In the genomic region with DNA sequence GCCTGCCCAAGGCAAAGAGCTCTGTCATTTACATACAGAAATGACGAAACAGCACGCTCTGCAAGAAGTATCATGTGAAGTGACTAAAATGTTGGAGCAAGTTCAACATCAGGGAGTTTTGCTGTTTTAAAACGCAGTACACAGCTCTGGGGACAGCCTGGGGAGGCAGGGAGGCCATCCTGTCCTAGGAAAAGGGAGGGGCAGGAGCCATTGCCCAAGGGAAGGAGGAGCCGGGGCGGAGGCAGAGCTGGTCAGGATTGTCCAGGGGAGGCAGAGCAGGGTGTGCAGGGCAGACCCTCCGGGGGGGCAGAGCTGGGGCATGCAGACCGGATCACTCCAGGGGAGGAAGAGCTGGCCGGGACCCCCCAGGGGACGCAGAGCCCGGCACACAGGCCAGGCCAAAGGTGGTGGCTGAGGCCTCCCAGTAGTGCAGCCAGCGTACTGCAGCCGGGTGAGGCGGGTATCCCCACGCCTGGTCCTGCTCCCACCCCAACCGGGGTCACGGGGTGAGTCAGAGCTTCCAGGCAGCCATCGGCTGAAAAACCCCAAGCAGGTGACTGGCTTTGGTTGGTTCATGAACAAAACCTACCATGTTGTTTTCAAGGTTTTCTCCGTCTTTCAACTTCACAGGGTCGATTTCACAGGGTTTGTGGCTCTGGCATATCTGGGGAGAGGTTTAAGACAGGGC, we compare ENCODE assay signal across 2 cellular contexts.
TF ChIP-seq lines count a peak whose summit lies in the region.

No MANE protein-coding gene starts in this region.

TF ChIP-seq in GM23338, 12 proteins besides CTCF, POLR2A, EP300 and RAD21 (continued from another document):
- TF ChIP-seq, protein P1, sequence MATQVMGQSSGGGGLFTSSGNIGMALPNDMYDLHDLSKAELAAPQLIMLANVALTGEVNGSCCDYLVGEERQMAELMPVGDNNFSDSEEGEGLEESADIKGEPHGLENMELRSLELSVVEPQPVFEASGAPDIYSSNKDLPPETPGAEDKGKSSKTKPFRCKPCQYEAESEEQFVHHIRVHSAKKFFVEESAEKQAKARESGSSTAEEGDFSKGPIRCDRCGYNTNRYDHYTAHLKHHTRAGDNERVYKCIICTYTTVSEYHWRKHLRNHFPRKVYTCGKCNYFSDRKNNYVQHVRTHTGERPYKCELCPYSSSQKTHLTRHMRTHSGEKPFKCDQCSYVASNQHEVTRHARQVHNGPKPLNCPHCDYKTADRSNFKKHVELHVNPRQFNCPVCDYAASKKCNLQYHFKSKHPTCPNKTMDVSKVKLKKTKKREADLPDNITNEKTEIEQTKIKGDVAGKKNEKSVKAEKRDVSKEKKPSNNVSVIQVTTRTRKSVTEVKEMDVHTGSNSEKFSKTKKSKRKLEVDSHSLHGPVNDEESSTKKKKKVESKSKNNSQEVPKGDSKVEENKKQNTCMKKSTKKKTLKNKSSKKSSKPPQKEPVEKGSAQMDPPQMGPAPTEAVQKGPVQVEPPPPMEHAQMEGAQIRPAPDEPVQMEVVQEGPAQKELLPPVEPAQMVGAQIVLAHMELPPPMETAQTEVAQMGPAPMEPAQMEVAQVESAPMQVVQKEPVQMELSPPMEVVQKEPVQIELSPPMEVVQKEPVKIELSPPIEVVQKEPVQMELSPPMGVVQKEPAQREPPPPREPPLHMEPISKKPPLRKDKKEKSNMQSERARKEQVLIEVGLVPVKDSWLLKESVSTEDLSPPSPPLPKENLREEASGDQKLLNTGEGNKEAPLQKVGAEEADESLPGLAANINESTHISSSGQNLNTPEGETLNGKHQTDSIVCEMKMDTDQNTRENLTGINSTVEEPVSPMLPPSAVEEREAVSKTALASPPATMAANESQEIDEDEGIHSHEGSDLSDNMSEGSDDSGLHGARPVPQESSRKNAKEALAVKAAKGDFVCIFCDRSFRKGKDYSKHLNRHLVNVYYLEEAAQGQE (IDR thresholded peaks at IDR 0.05; ENCODE audit: unreplicated experiment): no peak
- TF ChIP-seq STAT1 (IDR thresholded peaks at IDR 0.05; ENCODE audit: unreplicated experiment) (no peak), EZH2 (IDR thresholded peaks at IDR 0.05; ENCODE audit: low read depth, unreplicated experiment) (no peak), ZNF114 (CRISPR knock-in tag; IDR thresholded peaks at IDR 0.05) (no peak), NANOG (IDR thresholded peaks at IDR 0.05; ENCODE audit: borderline replicate concordance) (no peak), POLR2AphosphoS5 (IDR thresholded peaks at IDR 0.05; ENCODE audit: low read depth) (no peak)

TF ChIP-seq in WTC11, 78 proteins besides CTCF, POLR2A, EP300 and RAD21 (continued from another document):
- TF ChIP-seq IRF2 (CRISPR knock-in tag; IDR thresholded peaks at IDR 0.05; ENCODE audit: borderline replicate concordance, low read depth) (no peak), SMAD3 (CRISPR knock-in tag; IDR thresholded peaks at IDR 0.05; ENCODE audit: borderline replicate concordance) (no peak), RORB (CRISPR knock-in tag; IDR thresholded peaks at IDR 0.05) (no peak), TP53 (CRISPR knock-in tag; IDR thresholded peaks at IDR 0.05) (no peak)
- TF ChIP-seq, protein P2, sequence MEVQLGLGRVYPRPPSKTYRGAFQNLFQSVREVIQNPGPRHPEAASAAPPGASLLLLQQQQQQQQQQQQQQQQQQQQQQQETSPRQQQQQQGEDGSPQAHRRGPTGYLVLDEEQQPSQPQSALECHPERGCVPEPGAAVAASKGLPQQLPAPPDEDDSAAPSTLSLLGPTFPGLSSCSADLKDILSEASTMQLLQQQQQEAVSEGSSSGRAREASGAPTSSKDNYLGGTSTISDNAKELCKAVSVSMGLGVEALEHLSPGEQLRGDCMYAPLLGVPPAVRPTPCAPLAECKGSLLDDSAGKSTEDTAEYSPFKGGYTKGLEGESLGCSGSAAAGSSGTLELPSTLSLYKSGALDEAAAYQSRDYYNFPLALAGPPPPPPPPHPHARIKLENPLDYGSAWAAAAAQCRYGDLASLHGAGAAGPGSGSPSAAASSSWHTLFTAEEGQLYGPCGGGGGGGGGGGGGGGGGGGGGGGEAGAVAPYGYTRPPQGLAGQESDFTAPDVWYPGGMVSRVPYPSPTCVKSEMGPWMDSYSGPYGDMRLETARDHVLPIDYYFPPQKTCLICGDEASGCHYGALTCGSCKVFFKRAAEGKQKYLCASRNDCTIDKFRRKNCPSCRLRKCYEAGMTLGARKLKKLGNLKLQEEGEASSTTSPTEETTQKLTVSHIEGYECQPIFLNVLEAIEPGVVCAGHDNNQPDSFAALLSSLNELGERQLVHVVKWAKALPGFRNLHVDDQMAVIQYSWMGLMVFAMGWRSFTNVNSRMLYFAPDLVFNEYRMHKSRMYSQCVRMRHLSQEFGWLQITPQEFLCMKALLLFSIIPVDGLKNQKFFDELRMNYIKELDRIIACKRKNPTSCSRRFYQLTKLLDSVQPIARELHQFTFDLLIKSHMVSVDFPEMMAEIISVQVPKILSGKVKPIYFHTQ (CRISPR knock-in tag; IDR thresholded peaks at IDR 0.05): no peak
- TF ChIP-seq, protein P3, sequence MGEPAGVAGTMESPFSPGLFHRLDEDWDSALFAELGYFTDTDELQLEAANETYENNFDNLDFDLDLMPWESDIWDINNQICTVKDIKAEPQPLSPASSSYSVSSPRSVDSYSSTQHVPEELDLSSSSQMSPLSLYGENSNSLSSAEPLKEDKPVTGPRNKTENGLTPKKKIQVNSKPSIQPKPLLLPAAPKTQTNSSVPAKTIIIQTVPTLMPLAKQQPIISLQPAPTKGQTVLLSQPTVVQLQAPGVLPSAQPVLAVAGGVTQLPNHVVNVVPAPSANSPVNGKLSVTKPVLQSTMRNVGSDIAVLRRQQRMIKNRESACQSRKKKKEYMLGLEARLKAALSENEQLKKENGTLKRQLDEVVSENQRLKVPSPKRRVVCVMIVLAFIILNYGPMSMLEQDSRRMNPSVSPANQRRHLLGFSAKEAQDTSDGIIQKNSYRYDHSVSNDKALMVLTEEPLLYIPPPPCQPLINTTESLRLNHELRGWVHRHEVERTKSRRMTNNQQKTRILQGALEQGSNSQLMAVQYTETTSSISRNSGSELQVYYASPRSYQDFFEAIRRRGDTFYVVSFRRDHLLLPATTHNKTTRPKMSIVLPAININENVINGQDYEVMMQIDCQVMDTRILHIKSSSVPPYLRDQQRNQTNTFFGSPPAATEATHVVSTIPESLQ (CRISPR knock-in tag; IDR thresholded peaks at IDR 0.05): no peak
